Comparison of ENCODE assay signal across 8 cellular contexts in genomic region chr17:3636154-3636907, GRCh38. TPM values are rescaled to one million over a fixed set of nuclear protein-coding genes. Genes with fewer than 3 reads are reported as not detected.
A peak's percentile ranks its signal among the peaks of the same experiment; 100 is the strongest.
DNase-seq lines count a peak whose midpoint lies in the region; ATAC-seq and TF ChIP-seq lines count a peak whose summit lies in the region.

Gene CTNS (plus strand): TSS chr17:3636760. CDS start chr17:3640207, 3,447 bp downstream.
Gene SHPK (minus strand): TSS chr17:3636250. CDS start chr17:3636219, 31 bp downstream.

- peak within 1 kb of the TSS; percentile 74 for H3K4me3 ChIP-seq in mucosa of stomach (ENCODE audit: low read length)

- H3K27me3 Mint-ChIP-seq in activated T-cell treated with anti-CD3 and anti-CD28 coated beads, Interleukin-2, amount 50 U/mL, for 24 hours: no peaks in the 10 kb centered on the region

- H3K9ac ChIP-seq in mucosa of stomach (ENCODE audit: low read length): peak within 1 kb of the TSS; percentile 85

- peaks cover 3% of the 10 kb centered on the region for H3K4me1 ChIP-seq in mucosa of stomach (ENCODE audit: control insufficient read depth, insufficient read depth, low read length)

- H3K9me3 Mint-ChIP-seq in activated T-cell treated with anti-CD3 and anti-CD28 coated beads, Interleukin-2, amount 50 U/mL, for 24 hours: no peaks in the 10 kb centered on the region

- no peaks in the 10 kb centered on the region for H3K9me3 ChIP-seq in mucosa of stomach (ENCODE audit: control insufficient read depth, low read length)

- H3K27me3 ChIP-seq in mucosa of stomach (ENCODE audit: control insufficient read depth, insufficient read depth, low read length): no peaks in the 10 kb centered on the region

- in situ Hi-C loops in KBM-7 (cut with MboI; ENCODE audit: low pct_unique_long_range_greater_than_20kb, low sequenced_read_pairs): no loop called here

- peaks cover 50% of the 10 kb centered on the region for H3K36me3 Mint-ChIP-seq in activated T-cell treated with anti-CD3 and anti-CD28 coated beads, Interleukin-2, amount 50 U/mL, for 24 hours (ENCODE audit: low read depth)

- peak; percentile 70 for DNase-seq in DMS153 treated with DMSO at 0.1 percent for 48 hours (lab: John Stamatoyannopoulos, UW; ENCODE audit: unreplicated experiment)
- peak; percentile 97 for DNase-seq in KBM-7
- DNase-seq in activated T-cell treated with anti-CD3 and anti-CD28 coated beads, Interleukin-2, amount 50 U/mL, for 24 hours: peak; percentile 97
- peak; percentile 97 for DNase-seq in erythroblast (lab: John Stamatoyannopoulos, UW)
- peak; percentile 85 to 88 for DNase-seq in stimulated activated CD8-positive, alpha-beta memory T cell treated with anti-CD3 and anti-CD28 coated beads, Interleukin-7, amount 100 ng/mL, for 1 hour (ENCODE audit: low read depth in 2 of 2)

- H3K4me3 Mint-ChIP-seq in activated T-cell treated with anti-CD3 and anti-CD28 coated beads, Interleukin-2, amount 50 U/mL, for 24 hours: peak within 1 kb of the TSS; percentile 96

- H3K27ac Mint-ChIP-seq in activated T-cell treated with anti-CD3 and anti-CD28 coated beads, Interleukin-2, amount 50 U/mL, for 24 hours: peak within 1 kb of the TSS; percentile 100

- peak; percentile 92 for ATAC-seq in GM21717 (IDR thresholded peaks at IDR 0.05; ENCODE audit: unreplicated experiment)

- TF ChIP-seq POLR2A in erythroblast (IDR thresholded peaks at IDR 0.05; ENCODE audit: low read length): peak; percentile 66

- H3K4me1 Mint-ChIP-seq in activated T-cell treated with anti-CD3 and anti-CD28 coated beads, Interleukin-2, amount 50 U/mL, for 24 hours (ENCODE audit: low read depth): peaks cover 52% of the 10 kb centered on the region

- H3K36me3 ChIP-seq in mucosa of stomach (ENCODE audit: control insufficient read depth, insufficient read depth, low read length): peaks cover 4% of the 10 kb centered on the region

TF ChIP-seq in PFSK-1, 5 proteins besides CTCF, POLR2A, EP300 and RAD21:
- TF ChIP-seq TAF1 (IDR thresholded peaks at IDR 0.05; ENCODE audit: borderline replicate concordance, insufficient read depth, low read length) (peak; percentile 90), FOXP2 (optimal IDR thresholded peaks at IDR 0.05; ENCODE audit: borderline replicate concordance, extremely low read depth, extremely low read length, insufficient read depth) (peak; percentile 81), SIN3A (IDR thresholded peaks at IDR 0.05; ENCODE audit: borderline replicate concordance, insufficient read depth, low read length) (peak; percentile 89; the same call in 1 of the 2 replicates), REST (IDR thresholded peaks at IDR 0.05; ENCODE audit: insufficient read depth in 1 of 2, low read depth in 2 of 2, low read length in 2 of 2) (peak in 1 of 2 experiments; percentile 33; a peak in 1 of 4 replicates), POLR2AphosphoS5 (IDR thresholded peaks at IDR 0.05; ENCODE audit: low read depth, low read length) (peak; percentile 88)

RNA-seq across cellular contexts. Expression of gene CTNS, which starts in this region (rescaled TPM):
- 47.9 TPM for polyA plus RNA-seq in PFSK-1 (2012; ENCODE audit: insufficient read length, low read depth)

RNA-seq across cellular contexts. Expression of gene SHPK, which starts in this region (rescaled TPM):
- polyA plus RNA-seq in PFSK-1 (2012; ENCODE audit: insufficient read length, low read depth): 8.9 TPM

Comparison
In these comparisons a context has a peak if more than half of its experiments do, and no peak if none do; other contexts are left out.
1. Peak in every context shown above with its lines: DNase-seq, ATAC-seq and H3K4me3 ChIP-seq.